Comparison of ENCODE assay signal across 1 cellular context in genomic region chr12:70576341-70577282, GRCh38.
A peak's percentile ranks its signal among the peaks of the same experiment; 100 is the strongest.
TF ChIP-seq lines count a peak whose summit lies in the region.

No MANE protein-coding gene starts in this region.

TF ChIP-seq in H1, 55 proteins besides CTCF, POLR2A, EP300 and RAD21 (continued from another document):
- TF ChIP-seq E2F6 (IDR thresholded peaks at IDR 0.05) (no peak), CHD7 (IDR thresholded peaks at IDR 0.05; ENCODE audit: insufficient replicate concordance, low read length) (no peak), KDM1A (IDR thresholded peaks at IDR 0.05; ENCODE audit: borderline replicate concordance, low read length) (no peak), MAFK (IDR thresholded peaks at IDR 0.05; ENCODE audit: low read depth, low read length) (peak; percentile 26; the same call in 1 of the 2 replicates)
